In the genomic region with DNA sequence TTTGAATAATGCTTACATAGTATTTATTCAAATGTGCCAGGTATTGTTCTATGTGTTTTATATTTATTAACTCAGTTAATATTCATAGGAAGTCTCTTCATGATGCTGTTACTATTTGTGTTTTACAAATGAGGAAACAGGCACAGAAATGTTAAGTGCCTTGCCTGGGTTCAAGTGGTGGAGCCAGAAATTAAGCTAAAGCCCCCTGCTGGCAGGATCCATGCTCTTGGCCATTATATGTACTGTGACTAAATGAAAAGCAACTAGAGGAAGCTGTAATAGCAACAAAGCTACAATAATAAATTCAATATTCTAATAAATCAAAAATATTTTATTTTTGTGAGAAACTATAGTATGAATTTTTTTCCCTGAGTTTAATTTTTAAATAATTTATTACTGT, we compare ENCODE assay signal across 10 cellular contexts. TPM values are rescaled to one million over a fixed set of nuclear protein-coding genes. Genes with fewer than 3 reads are reported as not detected.
DNase-seq lines count a peak whose midpoint lies in the region; ATAC-seq and TF ChIP-seq lines count a peak whose summit lies in the region.
"Had no signal": no experiment of that assay in that cellular context is flagged by ENCODE, and none has a peak within 500 bp of the region (broad histone marks: within the 10 kb centered on the region; RNA-seq: fewer than 3 reads in every experiment).

No MANE protein-coding gene starts in this region.

- intact Hi-C loops in left lung (cut with DNase I) = no loop called here

- H3K4me1 ChIP-seq in Peyer's patch = peaks cover 0 to 7% (median 0%) of the 10 kb centered on the region in 4 donors
- H3K4me1 ChIP-seq in foreskin keratinocyte = no peaks in the 10 kb centered on the region
- no peaks in the 10 kb centered on the region for H3K4me1 ChIP-seq in left lung
- H3K4me1 ChIP-seq: vagina had no signal

- H3K9me3 ChIP-seq in Peyer's patch (no peaks in the 10 kb centered on the region), left lung (no peaks in the 10 kb centered on the region)
- H3K9me3 ChIP-seq: vagina had no signal

- ATAC-seq in foreskin keratinocyte (peak; percentile 42), HG03354 (IDR thresholded peaks at IDR 0.05; ENCODE audit: poor library complexity, severe bottlenecking, unreplicated experiment) (no peak), left lung (no peak), GM19397 (IDR thresholded peaks at IDR 0.05; ENCODE audit: unreplicated experiment) (no peak)

- peak; percentile 35; the same call in 1 of the 2 replicates for TF ChIP-seq CTCF in BJ (IDR thresholded peaks at IDR 0.05; ENCODE audit: insufficient read depth, low read depth, low read length)
- peak; percentile 32; the same call in 1 of the 2 replicates for TF ChIP-seq CTCF in GM12875 (IDR thresholded peaks at IDR 0.05; ENCODE audit: borderline replicate concordance, insufficient read depth, low read depth, low read length)
- peak in 4 of 6 experiments; percentile 5 to 54 (median 36) for TF ChIP-seq CTCF in Peyer's patch (IDR thresholded peaks at IDR 0.05)
- TF ChIP-seq CTCF in foreskin keratinocyte (conservative IDR thresholded peaks at IDR 0.05) = peak; percentile 50
- TF ChIP-seq CTCF in left lung (IDR thresholded peaks at IDR 0.05) = peak in 1 of 2 donors; percentile 11

- DNase-seq in BJ (ENCODE audit: low read depth) (no peak), Peyer's patch (no peak), foreskin keratinocyte (no peak), left lung (no peak), NK-92 (lab: John Stamatoyannopoulos, UW; ENCODE audit: unreplicated experiment) (no peak)
- DNase-seq: activated CD4-positive, alpha-beta memory T cell treated with anti-CD3 and anti-CD28 coated beads, Interleukin-2, amount 10 ng/mL, durations not matched to agents 7 days and 5 days had no signal

- peak overlapping the region in 2 of 4 donors; percentile 58 to 89 for H3K27ac ChIP-seq in Peyer's patch
- no peak overlapping the region for H3K27ac ChIP-seq in foreskin keratinocyte
- no peak overlapping the region for H3K27ac ChIP-seq in left lung
- H3K27ac ChIP-seq: vagina had no signal

- CTCF ChIA-PET in BJ (lab: Yijun Ruan, JAX) = interaction anchor here (0.8 to 1.2 kb wide), 4 partner anchors 9 to 132 kb away, joined by 3 read pairs; no protein-coding TSS in a partner anchor

- H3K4me3 ChIP-seq in BJ (ENCODE audit: low read depth, low read length) = no peak overlapping the region
- no peak overlapping the region for H3K4me3 ChIP-seq in GM12875 (ENCODE audit: low read depth, low read length)
- H3K4me3 ChIP-seq in Peyer's patch = no peak overlapping the region
- no peak overlapping the region for H3K4me3 ChIP-seq in left lung
- H3K4me3 ChIP-seq: vagina had no signal

- no peak for TF ChIP-seq POLR2A in Peyer's patch (IDR thresholded peaks at IDR 0.05)

- POLR2A ChIA-PET in BJ (lab: Charles Lee) = no interaction called here

- no peaks in the 10 kb centered on the region for H3K27me3 ChIP-seq in BJ (ENCODE audit: control insufficient read depth, insufficient read depth, low read length)
- no peaks in the 10 kb centered on the region for H3K27me3 ChIP-seq in Peyer's patch
- no peaks in the 10 kb centered on the region for H3K27me3 ChIP-seq in foreskin keratinocyte
- no peaks in the 10 kb centered on the region for H3K27me3 ChIP-seq in left lung
- H3K27me3 ChIP-seq: vagina had no signal

- no peaks in the 10 kb centered on the region; the same call in 1 of the 2 replicates for H3K36me3 ChIP-seq in BJ (ENCODE audit: control insufficient read depth, insufficient read depth, low read length)
- peaks cover 0 to 22% (median 0%) of the 10 kb centered on the region in 3 donors for H3K36me3 ChIP-seq in Peyer's patch
- H3K36me3 ChIP-seq in left lung = peaks cover 0 to 36% of the 10 kb centered on the region in 2 donors

RNA-seq across cellular contexts. Expression of a gene that starts 30.0 kb away (rescaled TPM):
- 10.7 and 22.5 TPM in 2 replicates for polyA plus RNA-seq in BJ (2011; rRNA removed)
- 10.0 and 15.7 TPM in 2 replicates for polyA minus RNA-seq in BJ (2011; rRNA and poly(A)+ RNA removed)
- total RNA-seq in Peyer's patch = 10 to 100 TPM; 42.1 to 59.1 (median 52.4) TPM
- 88.2 and 94.3 TPM in 2 replicates for total RNA-seq in foreskin keratinocyte
- 34.1 and 44.0 TPM in 2 replicates for polyA plus RNA-seq in foreskin keratinocyte
- 10 to 100 TPM; 60.3 to 63.9 TPM for total RNA-seq in left lung

RNA-seq across cellular contexts. Expression of a gene that starts 34.3 kb away (rescaled TPM):
- polyA plus RNA-seq in BJ (2011; rRNA removed) (28.8 and 32.6 TPM in 2 replicates), foreskin keratinocyte (15.5 and 17.3 TPM in 2 replicates)
- polyA minus RNA-seq in BJ (2011; rRNA and poly(A)+ RNA removed) = 9.1 and 14.5 TPM in 2 replicates
- total RNA-seq in Peyer's patch (10 to 100 TPM; 21.5 to 77.9 (median 56.7) TPM), foreskin keratinocyte (23.9 and 24.4 TPM in 2 replicates), left lung (10 to 100 TPM; 23.9 to 33.3 TPM)
